Comparison of ENCODE assay signal across 8 cellular contexts in the genomic region with DNA sequence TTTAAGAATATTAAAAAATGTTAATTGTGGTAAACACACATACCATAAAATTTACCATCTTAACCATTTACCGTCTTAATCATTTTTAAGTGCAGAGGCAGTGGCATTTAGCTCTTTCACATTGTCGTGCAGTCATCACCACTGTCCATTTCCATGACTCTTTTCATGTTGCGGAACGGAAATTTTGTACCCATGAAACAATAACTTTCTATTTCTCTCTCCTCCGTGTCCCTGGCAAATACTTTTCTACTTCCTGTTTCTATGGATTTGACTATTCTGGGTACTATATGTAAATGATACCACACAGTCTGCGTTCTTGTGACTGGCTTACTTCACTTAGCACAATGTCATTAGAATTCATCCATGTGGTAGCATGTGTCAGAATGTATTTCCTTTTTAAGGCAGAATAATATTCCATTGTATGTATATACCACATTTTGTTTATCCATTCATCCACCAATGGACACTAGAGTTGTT. TPM values are rescaled to one million over a fixed set of nuclear protein-coding genes. Genes with fewer than 3 reads are reported as not detected.
DNase-seq lines count a peak whose midpoint lies in the region; ATAC-seq and TF ChIP-seq lines count a peak whose summit lies in the region.

No MANE protein-coding gene starts in this region.

- H3K27ac ChIP-seq in endodermal cell (ENCODE audit: low read depth, low read length), result no peak overlapping the region

- H3K36me3 Mint-ChIP-seq in osteocyte (ENCODE audit: unreplicated experiment) (no peaks in the 10 kb centered on the region), endodermal cell (ENCODE audit: low read depth) (peaks cover 14% of the 10 kb centered on the region)

- peaks cover 6% of the 10 kb centered on the region for H3K9me3 ChIP-seq in endodermal cell (ENCODE audit: control insufficient read depth, low read length)

- H3K27me3 ChIP-seq in endodermal cell (ENCODE audit: control insufficient read depth, insufficient read depth, low read length, poor library complexity, severe bottlenecking), result no peaks in the 10 kb centered on the region

- no peak for TF ChIP-seq CTCF in osteocyte (IDR thresholded peaks at IDR 0.05)
- TF ChIP-seq CTCF in endodermal cell (conservative IDR thresholded peaks at IDR 0.05), result no peak

- H3K36me3 ChIP-seq in endodermal cell (ENCODE audit: control insufficient read depth, insufficient read depth, low read length), result peaks cover 14% of the 10 kb centered on the region

- H3K9ac ChIP-seq in endodermal cell (ENCODE audit: extremely low read depth, low read length, poor library complexity, severe bottlenecking), result no peak overlapping the region

- 98% methylated on average over 3 to 6 of the region's 6 CpGs for WGBS in endodermal cell (ENCODE audit: insufficient coverage in 1 of 2, insufficient read length in 1 of 2), 2 experiments

- H3K27ac Mint-ChIP-seq in osteocyte (ENCODE audit: unreplicated experiment) (peak overlapping the region; percentile 80), endodermal cell (no peak overlapping the region)

- ATAC-seq in GM18909 (IDR thresholded peaks at IDR 0.05; ENCODE audit: poor library complexity, unreplicated experiment) (peak; percentile 54), HG02973 (IDR thresholded peaks at IDR 0.05; ENCODE audit: unreplicated experiment) (peak; percentile 63)

- peaks cover 78% of the 10 kb centered on the region for H3K4me1 Mint-ChIP-seq in osteocyte (ENCODE audit: unreplicated experiment)
- H3K4me1 Mint-ChIP-seq in endodermal cell, result peaks cover 48% of the 10 kb centered on the region

- peaks cover 15% of the 10 kb centered on the region for H3K4me1 ChIP-seq in endodermal cell (ENCODE audit: control insufficient read depth, insufficient read depth, low read length)

- DNase-seq in activated CD4-positive, alpha-beta T cell treated with anti-CD3 and anti-CD28 coated beads for 48 hours, result peak; percentile 50
- DNase-seq in osteocyte (ENCODE audit: extremely low spot score, unreplicated experiment), result no peak
- no peak for DNase-seq in endodermal cell
- DNase-seq in nucleus accumbens (lab: John Stamatoyannopoulos, UW), result no peak
- DNase-seq in iPS-NIHi11 (ENCODE audit: low spot score), result no peak
- DNase-seq in medulla oblongata (ENCODE audit: extremely low spot score), result no peak

- H3K9me3 Mint-ChIP-seq in osteocyte (ENCODE audit: unreplicated experiment) (peaks cover 4% of the 10 kb centered on the region), endodermal cell (no peaks in the 10 kb centered on the region)

- H3K4me3 Mint-ChIP-seq in osteocyte (ENCODE audit: unreplicated experiment) (no peak overlapping the region), endodermal cell (no peak overlapping the region)

- H3K4me3 ChIP-seq in endodermal cell (ENCODE audit: low read length), result no peak overlapping the region

- H3K27me3 Mint-ChIP-seq in osteocyte (ENCODE audit: unreplicated experiment), result no peaks in the 10 kb centered on the region
- no peaks in the 10 kb centered on the region for H3K27me3 Mint-ChIP-seq in endodermal cell (ENCODE audit: insufficient read depth)

RNA-seq across cellular contexts. Expression of a gene that starts 27.9 kb away (rescaled TPM):
- total RNA-seq in osteocyte (146 and 161 TPM in 2 replicates), endodermal cell (100 to 1,000 TPM; 115 to 131 TPM)
- 35.6 TPM for polyA plus RNA-seq in endodermal cell (2013, experiment 1 of 2)
- 46.4 TPM for polyA plus RNA-seq in endodermal cell (2013, experiment 2 of 2)
